ENCODE assay signal across 1 cellular context in genomic region chr6:27478706-27479318, GRCh38.
TF ChIP-seq lines count a peak whose summit lies in the region.

No MANE protein-coding gene starts in this region.

TF ChIP-seq in K562, 482 proteins besides CTCF, POLR2A, EP300 and RAD21 (continued from another document and continues in another):
- peak; percentile 99 for TF ChIP-seq TBP (optimal IDR thresholded peaks at IDR 0.05; ENCODE audit: low read depth, low read length)
- no peak for TF ChIP-seq ZNF639 (CRISPR knock-in tag; conservative IDR thresholded peaks at IDR 0.05 in 1 of 2, IDR thresholded peaks at IDR 0.05 in 1 of 2)
- TF ChIP-seq USF1 (CRISPR knock-in tag; IDR thresholded peaks at IDR 0.05) = no peak
- no peak for TF ChIP-seq ZNF124 (CRISPR knock-in tag; IDR thresholded peaks at IDR 0.05)
- TF ChIP-seq ADNP (tag; IDR thresholded peaks at IDR 0.05) = no peak
- no peak for TF ChIP-seq BCL6 (CRISPR knock-in tag; IDR thresholded peaks at IDR 0.05)
- TF ChIP-seq MECOM (CRISPR knock-in tag; IDR thresholded peaks at IDR 0.05) = no peak
- TF ChIP-seq MBD2 (IDR thresholded peaks at IDR 0.05; ENCODE audit: borderline replicate concordance, low read depth) = no peak
- peak; percentile 85 for TF ChIP-seq ZBTB40 (IDR thresholded peaks at IDR 0.05)
- TF ChIP-seq ZBTB40 (CRISPR knock-in tag; IDR thresholded peaks at IDR 0.05) = no peak
- TF ChIP-seq ZFPM2 (CRISPR knock-in tag; IDR thresholded peaks at IDR 0.05) = no peak
- TF ChIP-seq ELK1 (CRISPR knock-in tag; IDR thresholded peaks at IDR 0.05) = no peak
- TF ChIP-seq POLR2B (IDR thresholded peaks at IDR 0.05; ENCODE audit: low read depth, partially characterized antibody) = no peak
- TF ChIP-seq NELFE (IDR thresholded peaks at IDR 0.05; ENCODE audit: insufficient read depth, insufficient read length) = no peak
- no peak for TF ChIP-seq MXI1 (IDR thresholded peaks at IDR 0.05; ENCODE audit: low read depth, low read length)
- TF ChIP-seq E2F4 (CRISPR knock-in tag; IDR thresholded peaks at IDR 0.05; ENCODE audit: low read depth) = no peak
- TF ChIP-seq TAF1 (IDR thresholded peaks at IDR 0.05; ENCODE audit: control insufficient read depth, extremely low read depth, insufficient read depth, low read length, severe bottlenecking) = no peak
- no peak for TF ChIP-seq ZNF282 (CRISPR knock-in tag; IDR thresholded peaks at IDR 0.05)
- TF ChIP-seq CEBPB (tag; IDR thresholded peaks at IDR 0.05) = no peak
- TF ChIP-seq SRSF3 (IDR thresholded peaks at IDR 0.05; ENCODE audit: insufficient read depth, low read length) = no peak
- TF ChIP-seq CGGBP1 (CRISPR knock-in tag; IDR thresholded peaks at IDR 0.05) = no peak; the same call in 1 of the 2 replicates
- TF ChIP-seq STAT6 (CRISPR knock-in tag; IDR thresholded peaks at IDR 0.05) = no peak
- 0 out of 2 replicates have a peak, but pooled peaks have one; percentile 14 for TF ChIP-seq MAFF (IDR thresholded peaks at IDR 0.05; ENCODE audit: low read length)
- no peak for TF ChIP-seq REST (CRISPR knock-in tag; IDR thresholded peaks at IDR 0.05; ENCODE audit: low read depth)
- TF ChIP-seq JUN (IDR thresholded peaks at IDR 0.05; ENCODE audit: borderline replicate concordance, low read depth, low read length) = 0 out of 2 replicates have a peak, but pooled peaks have one; percentile 25
- TF ChIP-seq JUN (CRISPR knock-in tag; IDR thresholded peaks at IDR 0.05; ENCODE audit: borderline replicate concordance) = no peak
- TF ChIP-seq THAP12 (CRISPR knock-in tag; IDR thresholded peaks at IDR 0.05) = no peak
- no peak; a peak in 1 of 4 replicates for TF ChIP-seq SRF (CRISPR knock-in tag; IDR thresholded peaks at IDR 0.05)
- no peak for TF ChIP-seq ZC3H11A (IDR thresholded peaks at IDR 0.05; ENCODE audit: low read depth, low read length)
- TF ChIP-seq RNF2 (IDR thresholded peaks at IDR 0.05) = peak; percentile 83
- TF ChIP-seq ZNF316 (IDR thresholded peaks at IDR 0.05) = no peak
- no peak for TF ChIP-seq TCF7L2 (IDR thresholded peaks at IDR 0.05; ENCODE audit: low read depth, low read length)
- TF ChIP-seq PML (IDR thresholded peaks at IDR 0.05; ENCODE audit: low read length) = no peak; the same call in 1 of the 2 replicates
- no peak for TF ChIP-seq KHSRP (IDR thresholded peaks at IDR 0.05)
- no peak for TF ChIP-seq KLF1 (tag; IDR thresholded peaks at IDR 0.05)
- TF ChIP-seq POLR2AphosphoS2 (IDR thresholded peaks at IDR 0.05; ENCODE audit: low read length) = no peak
- TF ChIP-seq ZNF644 (tag; IDR thresholded peaks at IDR 0.05; ENCODE audit: low read depth) = peak; percentile 11; the same call in 1 of the 2 replicates
- TF ChIP-seq PRMT5 (CRISPR knock-in tag; IDR thresholded peaks at IDR 0.05) = no peak
- TF ChIP-seq FUS (optimal IDR thresholded peaks at IDR 0.05; ENCODE audit: low read depth, low read length) = no peak
- TF ChIP-seq ZNF445 (CRISPR knock-in tag; IDR thresholded peaks at IDR 0.05; ENCODE audit: low read depth) = no peak
- no peak for TF ChIP-seq HNRNPLL (IDR thresholded peaks at IDR 0.05; ENCODE audit: low read depth, low read length, poor library complexity, severe bottlenecking)
